27 cellular contexts compared by ENCODE assay signal in genomic region chr2:170240629-170241028, GRCh38.
"Had no signal": no experiment of that assay in that cellular context is flagged by ENCODE, and none has a peak within 500 bp of the region (broad histone marks: within the 10 kb centered on the region; RNA-seq: fewer than 3 reads in every experiment).

No MANE protein-coding gene starts in this region.

- FAIRE-seq: endometrium, islet of Langerhans, keratinocyte had no signal

- H3K4me3 ChIP-seq: colonic mucosa, esophagus squamous epithelium, gastrocnemius medialis, heart right ventricle, left lung, lower lobe of right lung, mucosa of descending colon had no signal

- H3K9me3 ChIP-seq: colonic mucosa, esophagus squamous epithelium, gastrocnemius medialis, heart right ventricle, left lung, lower lobe of right lung, mucosa of descending colon had no signal

- H3K27me3 ChIP-seq: colonic mucosa, esophagus squamous epithelium had no signal

- H3K4me1 ChIP-seq: colonic mucosa, gastrocnemius medialis, heart right ventricle, left lung, lower lobe of right lung had no signal

- DNase-seq: colonic mucosa; cortex of kidney; effector CD8-positive, alpha-beta T cell; effector memory CD8-positive, alpha-beta T cell; endodermal cell; erythroblast; esophagus squamous epithelium; foreskin fibroblast; foreskin melanocyte; gastrocnemius medialis; glutamatergic neuron; head of caudate nucleus; heart right ventricle; hippocampal formation; left colon; left lung; left ventricle myocardium superior; lower lobe of right lung; mesenchymal stem cell; mucosa of descending colon; naive B cell; naive thymus-derived CD8-positive, alpha-beta T cell had no signal

- ATAC-seq: effector memory CD8-positive, alpha-beta T cell; esophagus mucosa; gastrocnemius medialis; heart right ventricle; left colon; left lung; left ventricle myocardium superior; lower lobe of right lung; mucosa of descending colon; naive thymus-derived CD8-positive, alpha-beta T cell had no signal

- H3K27ac ChIP-seq: colonic mucosa, epithelial cell of prostate, esophagus squamous epithelium, gastrocnemius medialis, heart right ventricle, left lung, lower lobe of right lung had no signal

- H3K36me3 ChIP-seq: colonic mucosa, esophagus squamous epithelium, gastrocnemius medialis, heart right ventricle, left lung, lower lobe of right lung had no signal
